23 cellular contexts compared by ENCODE assay signal in the genomic region with DNA sequence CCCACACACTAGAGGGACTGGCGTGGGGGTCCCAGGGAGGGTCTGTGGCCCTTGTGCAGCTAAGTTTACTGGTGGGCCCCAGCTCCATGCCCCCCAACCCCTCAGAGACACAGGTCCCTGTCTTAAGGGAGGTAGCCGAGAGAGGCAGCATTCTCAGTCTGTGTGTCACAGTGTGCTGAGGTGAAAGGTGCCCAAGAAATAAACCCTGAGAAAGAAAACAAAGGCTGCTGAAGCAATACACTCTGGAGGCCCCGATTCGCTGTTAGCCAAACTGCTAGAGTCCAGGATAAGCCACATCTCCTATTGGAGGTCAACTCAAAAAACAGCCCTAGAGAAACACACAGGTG. TPM values are rescaled to one million over a fixed set of nuclear protein-coding genes. Genes with fewer than 3 reads are reported as not detected.
A peak's percentile ranks its signal among the peaks of the same experiment; 100 is the strongest.
DNase-seq lines count a peak whose midpoint lies in the region; ATAC-seq and TF ChIP-seq lines count a peak whose summit lies in the region.
"Had no signal": no experiment of that assay in that cellular context is flagged by ENCODE, and none has a peak within 500 bp of the region (broad histone marks: within the 10 kb centered on the region; RNA-seq: fewer than 3 reads in every experiment).

No MANE protein-coding gene starts in this region.

- H3K79me2 ChIP-seq in PC-9 (ENCODE audit: low read depth): 0 out of 2 replicates have a peak, but pooled peaks cover 7% of the 10 kb centered on the region
- H3K79me2 ChIP-seq in osteoblast (ENCODE audit: insufficient read depth, low read length): no peaks in the 10 kb centered on the region

- H3K9me3 Mint-ChIP-seq in Caco-2 (ENCODE audit: unreplicated experiment): no peaks in the 10 kb centered on the region
- H3K9me3 Mint-ChIP-seq: GM23338 had no signal

- peaks cover 90% of the 10 kb centered on the region for H3K36me3 Mint-ChIP-seq in Caco-2 (ENCODE audit: insufficient read depth, unreplicated experiment)

- H3K4me1 ChIP-seq in Caco-2 (no peaks in the 10 kb centered on the region), PC-9 (replicated peaks; ENCODE audit: insufficient read depth) (0 out of 2 replicates have a peak, but pooled peaks cover 6% of the 10 kb centered on the region), osteoblast (ENCODE audit: insufficient read depth, low read length) (peaks cover 14% of the 10 kb centered on the region), lower lobe of right lung (no peaks in the 10 kb centered on the region)
- H3K4me1 ChIP-seq: Peyer's patch had no signal

- H3K27ac ChIP-seq in PC-9 (0 out of 2 replicates have a peak overlapping the region, but pooled peaks have one; percentile 15), osteoblast (ENCODE audit: low read depth, low read length) (no peak overlapping the region), lower lobe of right lung (no peak overlapping the region)
- H3K27ac ChIP-seq: Peyer's patch, SJSA1 had no signal

- BruUV-seq in Caco-2 (replicated peaks; lab: Mats Ljungman, UMichigan) (no TSS peak), PC-9 (replicated peaks; lab: Mats Ljungman, UMichigan) (no TSS peak)

- no peaks in the 10 kb centered on the region for H3K27me3 Mint-ChIP-seq in Caco-2 (ENCODE audit: insufficient read depth, unreplicated experiment)
- H3K27me3 Mint-ChIP-seq: B cell had no signal

- DNase-seq in Caco-2 (peak in 1 of 2 experiments; percentile 19), PC-9 (peak in 1 of 2 experiments; percentile 44), fibroblast of pulmonary artery (ENCODE audit: low read depth) (peak; percentile 14), osteoblast (ENCODE audit: insufficient read length, low spot score, missing footprints) (peak; percentile 60), DMS 273 (lab: John Stamatoyannopoulos, UW; ENCODE audit: unreplicated experiment) (no peak), lower lobe of right lung (no peak)
- DNase-seq: DMS79, HCEC 1CT, Kasumi-1, MG63, NCI-H1417, NCI-H1694 treated with DMSO at 0.1 percent for 48 hours, NCI-H2081 treated with DMSO at 0.1 percent for 48 hours, NCI-H2171 treated with DMSO at 0.1 percent for 48 hours, NCI-H524 treated with DMSO at 0.1 percent for 48 hours, NCI-H82 had no signal

- no peaks in the 10 kb centered on the region for H3K4me1 Mint-ChIP-seq in Caco-2 (ENCODE audit: low read depth, unreplicated experiment)
- H3K4me1 Mint-ChIP-seq: B cell had no signal

- peaks cover 71% of the 10 kb centered on the region for H4K20me1 ChIP-seq in PC-9 (ENCODE audit: insufficient read depth)
- peaks cover 3% of the 10 kb centered on the region for H4K20me1 ChIP-seq in osteoblast (ENCODE audit: insufficient read depth, low read length)

- no peak overlapping the region for H3K4me3 Mint-ChIP-seq in Caco-2 (ENCODE audit: unreplicated experiment)
- H3K4me3 Mint-ChIP-seq: B cell, CD14-positive monocyte, GM23338 had no signal

- no peak overlapping the region for H3K4me3 ChIP-seq in Caco-2 (ENCODE audit: low read depth, low read length)
- no peak overlapping the region for H3K4me3 ChIP-seq in PC-9
- no peak overlapping the region for H3K4me3 ChIP-seq in fibroblast of pulmonary artery (replicated peaks; ENCODE audit: low read depth, low read length)
- no peak overlapping the region for H3K4me3 ChIP-seq in osteoblast (ENCODE audit: insufficient read depth, low read length)
- H3K4me3 ChIP-seq in lower lobe of right lung: no peak overlapping the region
- H3K4me3 ChIP-seq: GM23338, MG63, Peyer's patch, SJSA1 had no signal

- intact Hi-C loops in Caco-2 (cut with micrococcal nuclease; ENCODE audit: unreplicated experiment) (no loop called here), PC-9 (cut with micrococcal nuclease; ENCODE audit: unreplicated experiment) (no loop called here), lower lobe of right lung (cut with DNase I) (no loop called here)

- H3K27me3 ChIP-seq in Caco-2 (replicated peaks; ENCODE audit: control insufficient read depth, insufficient read depth, low read length) (no peaks in the 10 kb centered on the region), PC-9 (ENCODE audit: insufficient read depth, low read depth) (no peaks in the 10 kb centered on the region), osteoblast (ENCODE audit: insufficient read depth, low read length) (no peaks in the 10 kb centered on the region), lower lobe of right lung (ENCODE audit: low read depth) (no peaks in the 10 kb centered on the region)
- H3K27me3 ChIP-seq: MG63, Peyer's patch, SJSA1 had no signal

- CTCF ChIA-PET in Caco-2 (lab: Charles Lee): interaction anchor here (1.0 kb wide), 1 partner anchor 39 kb away, joined by 10 read pairs; no protein-coding TSS in a partner anchor
- CTCF ChIA-PET in PC-9 (lab: Charles Lee): no interaction called here

- H3K27ac Mint-ChIP-seq in Caco-2 (ENCODE audit: unreplicated experiment): peak overlapping the region; percentile 15
- H3K27ac Mint-ChIP-seq: B cell, GM23338 had no signal

- no peaks in the 10 kb centered on the region for H3K9me2 ChIP-seq in PC-9 (ENCODE audit: insufficient read depth)

- H3K36me3 ChIP-seq in Caco-2 (ENCODE audit: control insufficient read depth, insufficient read depth, low read length): peaks cover 10% of the 10 kb centered on the region
- peaks cover 69% of the 10 kb centered on the region for H3K36me3 ChIP-seq in PC-9 (ENCODE audit: low read depth)
- H3K36me3 ChIP-seq in osteoblast (ENCODE audit: insufficient read depth, low read length): peaks cover 22% of the 10 kb centered on the region
- H3K36me3 ChIP-seq in lower lobe of right lung: peaks cover 86% of the 10 kb centered on the region

- H3K4me2 ChIP-seq in PC-9 (no peak overlapping the region), osteoblast (ENCODE audit: insufficient read depth, low read length) (no peak overlapping the region)
- H3K4me2 ChIP-seq: GM23338 had no signal

- TF ChIP-seq CTCF in Caco-2 (IDR thresholded peaks at IDR 0.05; ENCODE audit: insufficient read depth in 1 of 2, low read depth in 1 of 2, low read length in 1 of 2, severe bottlenecking in 1 of 2, unreplicated experiment in 1 of 2) (no peak), PC-9 (conservative IDR thresholded peaks at IDR 0.05) (no peak), fibroblast of pulmonary artery (IDR thresholded peaks at IDR 0.05; ENCODE audit: low read length, missing control alignments) (no peak), osteoblast (IDR thresholded peaks at IDR 0.05; ENCODE audit: extremely low read depth, low read depth, low read length) (no peak), lower lobe of right lung (IDR thresholded peaks at IDR 0.05) (no peak)

- ATAC-seq in HG03025 (IDR thresholded peaks at IDR 0.05; ENCODE audit: low FRiP score, unreplicated experiment) (no peak), lower lobe of right lung (no peak)
- ATAC-seq: Right ventricle myocardium inferior had no signal

- peaks cover 50% of the 10 kb centered on the region for H3F3A ChIP-seq in PC-9 (ENCODE audit: insufficient read depth, low read depth)

- H3K9me3 ChIP-seq in Caco-2 (no peaks in the 10 kb centered on the region), PC-9 (ENCODE audit: insufficient read depth, low read depth) (no peaks in the 10 kb centered on the region), osteoblast (ENCODE audit: low read depth, low read length) (no peaks in the 10 kb centered on the region), lower lobe of right lung (no peaks in the 10 kb centered on the region)
- H3K9me3 ChIP-seq: MG63, Peyer's patch, SJSA1 had no signal

- POLR2A ChIA-PET in Caco-2 (lab: Charles Lee): no interaction called here
- POLR2A ChIA-PET in PC-9 (lab: Charles Lee; ENCODE audit: unreplicated experiment): no interaction called here

- H2AFZ ChIP-seq in PC-9: no peak overlapping the region
- H2AFZ ChIP-seq in osteoblast (ENCODE audit: low read length): no peak overlapping the region
- H2AFZ ChIP-seq: GM23338 had no signal

RNA-seq across cellular contexts. Expression of gene NDST2, which starts 28.6 kb away (rescaled TPM):
- total RNA-seq in Caco-2 (2022) (16.8 and 18.6 TPM in 2 replicates), PC-9 (2021) (20.4 and 22.8 TPM in 2 replicates), osteoblast (30.4 and 35.8 TPM in 2 replicates), lower lobe of right lung (32.3 TPM)

RNA-seq across cellular contexts. Expression of gene CAMK2G, which starts 34.3 kb away (rescaled TPM):
- total RNA-seq in Caco-2 (2022) (78.0 and 78.8 TPM in 2 replicates), PC-9 (2021) (125 and 147 TPM in 2 replicates), osteoblast (22.4 and 28.3 TPM in 2 replicates), lower lobe of right lung (38.4 TPM)

RNA-seq across cellular contexts. Expression of gene ZSWIM8, which starts 54.6 kb away (rescaled TPM):
- total RNA-seq in Caco-2 (2022): 93.2 and 103 TPM in 2 replicates
- total RNA-seq in PC-9 (2021): 49.2 and 70.0 TPM in 2 replicates
- total RNA-seq in osteoblast: 63.1 and 76.7 TPM in 2 replicates
- total RNA-seq in lower lobe of right lung: 125 TPM

RNA-seq across cellular contexts. Expression of gene CHCHD1, which starts 58.2 kb away (rescaled TPM):
- 42.0 and 44.1 TPM in 2 replicates for total RNA-seq in Caco-2 (2022)
- 44.1 and 44.5 TPM in 2 replicates for total RNA-seq in PC-9 (2021)
- total RNA-seq in osteoblast: 11.2 and 12.7 TPM in 2 replicates
- total RNA-seq in lower lobe of right lung: 21.1 TPM

Comparison
In these comparisons a context has a peak if more than half of its experiments do, and no peak if none do; other contexts are left out.
1. DNase-seq: peak in fibroblast of pulmonary artery (single experiment) and osteoblast (single experiment); none in DMS 273 (single experiment) and lower lobe of right lung (single experiment).